In the genomic region with DNA sequence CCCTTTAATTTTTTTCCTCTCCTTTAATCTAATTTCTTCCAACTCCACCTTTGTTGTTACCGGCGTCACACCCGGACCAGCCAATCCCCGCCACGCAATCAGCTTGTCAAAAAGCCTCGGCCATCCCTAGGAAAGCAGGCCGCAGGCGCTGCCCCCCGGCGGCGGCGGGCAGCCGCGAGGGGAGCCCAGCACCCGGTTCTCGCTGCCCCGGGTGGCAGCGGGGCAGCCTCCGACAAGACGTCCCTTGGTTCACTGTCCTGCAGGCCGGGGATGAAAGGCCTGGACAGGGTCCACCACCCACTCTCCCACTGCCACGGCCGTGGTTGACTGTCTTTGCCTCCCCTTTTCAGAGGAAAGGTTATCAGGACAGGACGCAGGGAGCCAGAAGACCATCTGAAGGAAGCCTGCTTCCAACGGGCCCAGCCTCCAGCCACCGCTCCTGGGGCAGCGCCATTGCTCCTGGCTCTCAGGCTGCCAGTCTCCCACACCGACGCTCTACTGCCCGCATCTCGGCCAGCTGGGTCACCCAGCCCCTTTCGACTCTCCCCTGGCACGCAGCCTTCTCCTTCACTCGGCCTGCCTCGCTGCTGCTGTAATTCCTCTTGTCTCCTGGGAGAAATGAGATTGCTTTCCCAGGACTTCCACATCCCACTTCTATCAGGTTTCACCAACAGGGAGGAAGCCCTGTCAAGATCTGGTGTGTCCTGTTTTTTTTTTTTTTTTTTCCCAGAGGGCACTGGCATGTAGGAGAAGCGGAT, we compare ENCODE assay signal across 8 cellular contexts. TPM values are rescaled to one million over a fixed set of nuclear protein-coding genes. Genes with fewer than 3 reads are reported as not detected.
DNase-seq lines count a peak whose midpoint lies in the region; ATAC-seq and TF ChIP-seq lines count a peak whose summit lies in the region.

No MANE protein-coding gene starts in this region.

- peak overlapping the region; percentile 96 for H3K27ac ChIP-seq in C4-2B

- H3K4me3 Mint-ChIP-seq in type B pancreatic cell = peak overlapping the region; percentile 96

- DNase-seq in HCEC 1CT (peak; percentile 80), NCI-H82 (lab: John Stamatoyannopoulos, UW) (peak; percentile 95), fibroblast of mammary gland (ENCODE audit: low read depth) (peak; percentile 89), type B pancreatic cell (ENCODE audit: extremely low spot score, unreplicated experiment) (no peak)
- DNase-seq in activated T-cell treated with anti-CD3 and anti-CD28 coated beads, Interleukin-2, amount 50 U/mL, for 48 hours = peak; percentile 62 to 66

- no peaks in the 10 kb centered on the region for H3K9me3 ChIP-seq in mucosa of stomach (ENCODE audit: control insufficient read depth, low read length)

- TF ChIP-seq CTCF in C4-2B (conservative IDR thresholded peaks at IDR 0.05) (no peak), fibroblast of mammary gland (conservative IDR thresholded peaks at IDR 0.05; ENCODE audit: control insufficient read depth, insufficient read depth, low read depth, low read length) (no peak), type B pancreatic cell (conservative IDR thresholded peaks at IDR 0.05) (peak; percentile 27)

- H3K27me3 ChIP-seq in mucosa of stomach (ENCODE audit: control insufficient read depth, insufficient read depth, low read length) = no peaks in the 10 kb centered on the region

- no peak for ATAC-seq in GM18517 (IDR thresholded peaks at IDR 0.05; ENCODE audit: unreplicated experiment)

- H3K9me3 Mint-ChIP-seq in type B pancreatic cell = no peaks in the 10 kb centered on the region

- H3K4me3 ChIP-seq in fibroblast of mammary gland (ENCODE audit: control insufficient read depth, low read depth, low read length) (peak overlapping the region; percentile 51), mucosa of stomach (ENCODE audit: low read length) (peak overlapping the region; percentile 47)

- H3K36me3 Mint-ChIP-seq in type B pancreatic cell = no peaks in the 10 kb centered on the region

- peak overlapping the region; percentile 97 for H3K27ac Mint-ChIP-seq in type B pancreatic cell

- peak overlapping the region; percentile 63 for H3K9ac ChIP-seq in mucosa of stomach (ENCODE audit: low read length)

- H3K4me1 ChIP-seq in mucosa of stomach (ENCODE audit: control insufficient read depth, insufficient read depth, low read length) = peaks cover 24% of the 10 kb centered on the region

- H3K4me1 Mint-ChIP-seq in type B pancreatic cell (ENCODE audit: unreplicated experiment) = peaks cover 18% of the 10 kb centered on the region

- H3K36me3 ChIP-seq in mucosa of stomach (ENCODE audit: control insufficient read depth, insufficient read depth, low read length) = no peaks in the 10 kb centered on the region

- H3K27me3 Mint-ChIP-seq in type B pancreatic cell = peaks cover 4% of the 10 kb centered on the region

RNA-seq across cellular contexts. Expression of a gene that starts 2.8 kb away (rescaled TPM):
- 85.7 and 101 TPM in 2 replicates for total RNA-seq in type B pancreatic cell (ENCODE audit: low replicate concordance)

RNA-seq across cellular contexts. Expression of a gene that starts 22.6 kb away (rescaled TPM):
- 96.7 and 111 TPM in 2 replicates for total RNA-seq in type B pancreatic cell (ENCODE audit: low replicate concordance)

RNA-seq across cellular contexts. Expression of a gene that starts 35.5 kb away (rescaled TPM):
- 39.5 and 40.0 TPM in 2 replicates for total RNA-seq in type B pancreatic cell (ENCODE audit: low replicate concordance)

RNA-seq across cellular contexts. Expression of a gene that starts 45.6 kb away (rescaled TPM):
- not detected in 2 replicates for total RNA-seq in type B pancreatic cell (ENCODE audit: low replicate concordance)

RNA-seq across cellular contexts. Expression of a gene that starts 51.8 kb away (rescaled TPM):
- 0.68 TPM in 1 of 2 replicates, not detected in the other for total RNA-seq in type B pancreatic cell (ENCODE audit: low replicate concordance)
